1 cellular context compared by ENCODE assay signal in genomic region chr9:124010303-124010664, GRCh38.
A peak's percentile ranks its signal among the peaks of the same experiment; 100 is the strongest.
TF ChIP-seq lines count a peak whose summit lies in the region.

No MANE protein-coding gene starts in this region.

TF ChIP-seq in GM12878, 131 proteins besides CTCF, POLR2A, EP300 and RAD21 (continued from another document and continues in another):
- TF ChIP-seq REST (IDR thresholded peaks at IDR 0.05; ENCODE audit: low read depth, low read length) (no peak), BMI1 (IDR thresholded peaks at IDR 0.05; ENCODE audit: borderline replicate concordance) (no peak), MEF2A (IDR thresholded peaks at IDR 0.05; ENCODE audit: insufficient read depth, low read depth, low read length) (no peak), TARDBP (IDR thresholded peaks at IDR 0.05; ENCODE audit: borderline replicate concordance) (no peak), KLF5 (IDR thresholded peaks at IDR 0.05; ENCODE audit: partially characterized antibody) (no peak), CHD4 (IDR thresholded peaks at IDR 0.05) (no peak), SPI1 (IDR thresholded peaks at IDR 0.05; ENCODE audit: borderline replicate concordance, insufficient read depth, low read depth, low read length) (no peak), EZH2 (IDR thresholded peaks at IDR 0.05; ENCODE audit: borderline replicate concordance, control insufficient read depth, low read depth, low read length) (no peak), ETV6 (conservative IDR thresholded peaks at IDR 0.05 in 1 of 2, IDR thresholded peaks at IDR 0.05 in 1 of 2; ENCODE audit: borderline replicate concordance in 1 of 2, low read depth in 1 of 2) (no peak), FOS (IDR thresholded peaks at IDR 0.05; ENCODE audit: borderline replicate concordance, extremely low read depth, insufficient read length) (no peak), FOXM1 (IDR thresholded peaks at IDR 0.05; ENCODE audit: low read depth, low read length) (no peak), SIX5 (IDR thresholded peaks at IDR 0.05; ENCODE audit: low read depth, low read length, severe bottlenecking) (no peak), IKZF1 (conservative IDR thresholded peaks at IDR 0.05) (peak; percentile 79), SUZ12 (IDR thresholded peaks at IDR 0.05; ENCODE audit: unreplicated experiment) (no peak), CHD2 (IDR thresholded peaks at IDR 0.05; ENCODE audit: borderline replicate concordance, low read depth, low read length) (0 out of 2 replicates have a peak, but pooled peaks have one; percentile 48), SRF (IDR thresholded peaks at IDR 0.05; ENCODE audit: low read depth in 2 of 2, low read length in 2 of 2) (no peak), MEF2B (IDR thresholded peaks at IDR 0.05; ENCODE audit: partially characterized antibody, poor library complexity, severe bottlenecking) (peak; percentile 97), MLLT1 (IDR thresholded peaks at IDR 0.05) (peak; percentile 33; the same call in 1 of the 2 replicates), RB1 (IDR thresholded peaks at IDR 0.05; ENCODE audit: borderline replicate concordance) (peak; percentile 39; the same call in 1 of the 2 replicates), ZBTB11 (CRISPR knock-in tag; IDR thresholded peaks at IDR 0.05) (no peak), STAT1 (conservative IDR thresholded peaks at IDR 0.05) (no peak), MTA2 (IDR thresholded peaks at IDR 0.05; ENCODE audit: low read depth) (peak; percentile 52; the same call in 1 of the 2 replicates), EED (IDR thresholded peaks at IDR 0.05; ENCODE audit: low read depth) (no peak), CUX1 (IDR thresholded peaks at IDR 0.05; ENCODE audit: insufficient replicate concordance, low read depth, low read length) (no peak), TCF3 (IDR thresholded peaks at IDR 0.05; ENCODE audit: borderline replicate concordance, insufficient read depth, low read depth, low read length) (no peak), BCLAF1 (IDR thresholded peaks at IDR 0.05) (no peak), IKZF2 (IDR thresholded peaks at IDR 0.05) (peak; percentile 67 to 82), RBBP5 (conservative IDR thresholded peaks at IDR 0.05) (no peak), HDGF (IDR thresholded peaks at IDR 0.05) (no peak), CBX5 (IDR thresholded peaks at IDR 0.05; ENCODE audit: low read depth) (no peak), ASH2L (IDR thresholded peaks at IDR 0.05; ENCODE audit: borderline replicate concordance, low read depth) (no peak), SREBF2 (IDR thresholded peaks at IDR 0.05; ENCODE audit: low read length) (no peak), ZNF207 (IDR thresholded peaks at IDR 0.05; ENCODE audit: borderline replicate concordance) (no peak), CREB1 (IDR thresholded peaks at IDR 0.05; ENCODE audit: low read depth) (no peak), ZSCAN29 (IDR thresholded peaks at IDR 0.05) (no peak), CBFB (IDR thresholded peaks at IDR 0.05; ENCODE audit: low read depth) (no peak), EGR1 (IDR thresholded peaks at IDR 0.05; ENCODE audit: borderline replicate concordance in 1 of 2, low read depth in 2 of 2, low read length in 2 of 2) (no peak), KDM1A (IDR thresholded peaks at IDR 0.05; ENCODE audit: borderline replicate concordance) (no peak), RCOR1 (conservative IDR thresholded peaks at IDR 0.05; ENCODE audit: low read depth, low read length) (0 out of 2 replicates have a peak, but pooled peaks have one; percentile 54), HCFC1 (IDR thresholded peaks at IDR 0.05; ENCODE audit: low read length) (no peak), POLR2AphosphoS5 (IDR thresholded peaks at IDR 0.05; ENCODE audit: low read length) (no peak), POU2F2 (IDR thresholded peaks at IDR 0.05; ENCODE audit: borderline replicate concordance, low read depth, low read length) (no peak; the same call in 2 of the 3 replicates), DPF2 (IDR thresholded peaks at IDR 0.05) (0 out of 2 replicates have a peak, but pooled peaks have one; percentile 43), POLR2AphosphoS2 (IDR thresholded peaks at IDR 0.05; ENCODE audit: low read depth, low read length) (no peak), SMAD5 (IDR thresholded peaks at IDR 0.05; ENCODE audit: low read depth) (no peak), FOXK2 (IDR thresholded peaks at IDR 0.05) (no peak), USF2 (IDR thresholded peaks at IDR 0.05; ENCODE audit: borderline replicate concordance, low read depth, low read length) (no peak), CHD1 (IDR thresholded peaks at IDR 0.05; ENCODE audit: low read depth, low read length) (no peak), NRF1 (conservative IDR thresholded peaks at IDR 0.05; ENCODE audit: low read depth, low read length) (no peak), HDAC6 (IDR thresholded peaks at IDR 0.05; ENCODE audit: unreplicated experiment) (no peak), BCL3 (IDR thresholded peaks at IDR 0.05; ENCODE audit: borderline replicate concordance, insufficient read depth, low read depth, low read length, poor library complexity, severe bottlenecking) (no peak)
